22 cellular contexts compared by ENCODE assay signal in the genomic region with DNA sequence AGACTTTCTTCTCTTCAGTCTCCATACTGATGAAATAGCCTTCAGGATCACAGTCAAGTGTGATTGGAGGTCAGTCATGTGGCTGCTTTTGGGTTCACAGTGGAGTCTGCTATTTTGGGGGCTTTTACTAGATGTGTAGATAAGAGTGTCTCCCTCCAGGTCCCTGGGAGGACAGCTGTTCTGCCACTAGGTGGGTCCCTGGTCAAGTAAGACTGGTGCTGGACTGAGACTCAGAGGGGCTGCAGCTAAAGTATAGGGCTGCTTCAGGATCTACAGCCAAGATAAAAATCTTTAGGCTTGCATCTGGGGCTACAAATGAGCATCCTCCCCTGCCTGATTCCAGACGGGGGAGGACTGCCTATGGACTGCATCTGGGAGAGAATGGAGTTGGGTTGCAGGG.
DNase-seq lines count a peak whose midpoint lies in the region; ATAC-seq, FAIRE-seq and TF ChIP-seq lines count a peak whose summit lies in the region.
"Had no signal": no experiment of that assay in that cellular context is flagged by ENCODE, and none has a peak within 500 bp of the region (broad histone marks: within the 10 kb centered on the region; RNA-seq: fewer than 3 reads in every experiment).

No MANE protein-coding gene starts in this region.

- no peak for TF ChIP-seq RAD21 in GM12878 (IDR thresholded peaks at IDR 0.05; ENCODE audit: insufficient read depth, low read depth, low read length)

- no peaks in the 10 kb centered on the region for H3K79me1 ChIP-seq in H9 (ENCODE audit: insufficient read depth, low read depth, low read length, poor library complexity, severe bottlenecking)
- H3K79me1 ChIP-seq in mesenchymal stem cell (replicated peaks; ENCODE audit: low read length, poor library complexity, severe bottlenecking) = no peaks in the 10 kb centered on the region

- H2BK12ac ChIP-seq in H9 (ENCODE audit: insufficient read length, low read depth, low read length) (no peak overlapping the region), mesenchymal stem cell (ENCODE audit: low read length in 2 of 2) (no peak overlapping the region)

- peaks cover 20 to 22% of the 10 kb centered on the region in 2 experiments for H3K9me3 Mint-ChIP-seq in H9

- H3K79me2 ChIP-seq in H9 (ENCODE audit: insufficient read depth, low read length) = no peaks in the 10 kb centered on the region
- H3K79me2 ChIP-seq in GM12878 (ENCODE audit: control insufficient read depth, insufficient read depth, low read length) = no peaks in the 10 kb centered on the region
- no peaks in the 10 kb centered on the region for H3K79me2 ChIP-seq in osteoblast (ENCODE audit: insufficient read depth, low read length)

- RAD21 ChIA-PET in GM12878 (lab: Charles Lee; ENCODE audit: unreplicated experiment) = no interaction called here

- TF ChIP-seq CTCF in A673 (conservative IDR thresholded peaks at IDR 0.05; ENCODE audit: low read depth, low read length) (0 out of 2 replicates have a peak, but pooled peaks have one; percentile 24), H9 (conservative IDR thresholded peaks at IDR 0.05) (no peak), GM12878 (IDR thresholded peaks at IDR 0.05 in 2 of 3, conservative IDR thresholded peaks at IDR 0.05 in 1 of 3; ENCODE audit: control insufficient read depth in 2 of 3, extremely low read depth in 1 of 3, insufficient read depth in 1 of 3, low read depth in 3 of 3, low read length in 3 of 3) (no peak), omental fat pad (IDR thresholded peaks at IDR 0.05) (no peak), osteoblast (IDR thresholded peaks at IDR 0.05; ENCODE audit: extremely low read depth, low read depth, low read length) (no peak)

- H2BK5ac ChIP-seq in H9 (ENCODE audit: insufficient read length, low read length) (no peak overlapping the region), mesenchymal stem cell (ENCODE audit: low read depth, low read length, poor library complexity, severe bottlenecking) (no peak overlapping the region)

- peak overlapping the region in 1 of 3 experiments; percentile 91; a peak in 2 of 7 replicates for H3K27ac Mint-ChIP-seq in H9
- H3K27ac Mint-ChIP-seq: CD4-positive, alpha-beta memory T cell; IgD-negative memory B cell had no signal

- H3K4me3 ChIP-seq in A673 (ENCODE audit: low read depth, low read length, poor library complexity, severe bottlenecking) (no peak overlapping the region), GM12878 (no peak overlapping the region), mesenchymal stem cell (ENCODE audit: insufficient read depth in 1 of 2, low read depth in 1 of 2, low read length in 2 of 2) (no peak overlapping the region), osteoblast (ENCODE audit: insufficient read depth, low read length) (no peak overlapping the region)
- H3K4me3 ChIP-seq: BLaER1, PC-9 had no signal

- H3K4me2 ChIP-seq in H9 (ENCODE audit: insufficient read depth, insufficient read length, low read length) (no peak overlapping the region), GM12878 (ENCODE audit: control insufficient read depth, insufficient read depth) (no peak overlapping the region), mesenchymal stem cell (ENCODE audit: low read length, poor library complexity, severe bottlenecking) (no peak overlapping the region), osteoblast (ENCODE audit: insufficient read depth, low read length) (no peak overlapping the region)
- H3K4me2 ChIP-seq: BLaER1, PC-9 had no signal

- H3K36me3 ChIP-seq in A673 (ENCODE audit: insufficient read depth, low read length, poor library complexity, severe bottlenecking) (no peaks in the 10 kb centered on the region), GM12878 (ENCODE audit: control insufficient read depth in 2 of 2, insufficient read depth in 2 of 2, low read length in 1 of 2) (no peaks in the 10 kb centered on the region), mesenchymal stem cell (ENCODE audit: control insufficient read depth in 1 of 2, insufficient read depth in 2 of 2, low read depth in 1 of 2, low read length in 2 of 2) (no peaks in the 10 kb centered on the region), osteoblast (ENCODE audit: insufficient read depth, low read length) (no peaks in the 10 kb centered on the region)
- H3K36me3 ChIP-seq: BLaER1 had no signal

- intact Hi-C loops in A673 (cut with micrococcal nuclease; ENCODE audit: unreplicated experiment) = no loop called here
- intact Hi-C loops in GM12878 (cut with micrococcal nuclease; ENCODE audit: unreplicated experiment) = no loop called here

- H3K27ac ChIP-seq in A673 (ENCODE audit: low read depth, low read length, poor library complexity, severe bottlenecking) (no peak overlapping the region), H9 (ENCODE audit: insufficient read length, low read depth, low read length) (no peak overlapping the region), GM12878 (ENCODE audit: control insufficient read depth, insufficient read depth) (no peak overlapping the region), mesenchymal stem cell (ENCODE audit: low read length, poor library complexity, severe bottlenecking) (no peak overlapping the region), osteoblast (ENCODE audit: low read depth, low read length) (no peak overlapping the region)
- H3K27ac ChIP-seq: BLaER1, HL-60, PC-9 had no signal

- H3K27me3 ChIP-seq in A673 (replicated peaks; ENCODE audit: insufficient read depth, low read depth, low read length, poor library complexity) = no peaks in the 10 kb centered on the region
- no peaks in the 10 kb centered on the region for H3K27me3 ChIP-seq in H9 (ENCODE audit: insufficient read depth, low read length)
- no peaks in the 10 kb centered on the region for H3K27me3 ChIP-seq in GM12878 (replicated peaks in 1 of 2; ENCODE audit: control insufficient read depth in 2 of 2, insufficient read depth in 2 of 2, low read length in 1 of 2)
- no peaks in the 10 kb centered on the region for H3K27me3 ChIP-seq in mesenchymal stem cell (ENCODE audit: control insufficient read depth in 1 of 2, insufficient read depth in 1 of 2, low read length in 2 of 2)
- H3K27me3 ChIP-seq in osteoblast (ENCODE audit: insufficient read depth, low read length) = no peaks in the 10 kb centered on the region
- H3K27me3 ChIP-seq: BLaER1 had no signal

- H3K9ac ChIP-seq in H9 (ENCODE audit: extremely low read depth, insufficient read length, low read length) = no peak overlapping the region
- no peak overlapping the region for H3K9ac ChIP-seq in GM12878 (ENCODE audit: control insufficient read depth, insufficient read depth, low read length)
- H3K9ac ChIP-seq in mesenchymal stem cell (ENCODE audit: low read length) = no peak overlapping the region
- H3K9ac ChIP-seq: BLaER1 had no signal

- CTCF ChIA-PET in A673 (lab: Charles Lee) = no interaction called here
- CTCF ChIA-PET in GM12878 (lab: Yijun Ruan, JAX) = no interaction called here

- H3K23me2 ChIP-seq in H9 (ENCODE audit: insufficient read length, low read depth, low read length, poor library complexity, severe bottlenecking) = no peaks in the 10 kb centered on the region

- FAIRE-seq in GM12878 (lab: Jason Lieb, UNC) = no peak
- FAIRE-seq: A204.1, HTR-8/SVneo had no signal

- H3K14ac ChIP-seq in H9 (ENCODE audit: insufficient read depth, low read length) (no peak overlapping the region), mesenchymal stem cell (ENCODE audit: low read length in 2 of 2) (no peak overlapping the region)

- H3K27me3 Mint-ChIP-seq in H9 (ENCODE audit: low read depth) = no peaks in the 10 kb centered on the region; the same call in 1 of the 2 replicates
- H3K27me3 Mint-ChIP-seq: CD4-positive, alpha-beta memory T cell; IgD-negative memory B cell had no signal

- H3K4ac ChIP-seq in H9 (ENCODE audit: low read depth, low read length) (no peak overlapping the region), mesenchymal stem cell (ENCODE audit: low read depth in 1 of 2, low read length in 2 of 2) (no peak overlapping the region)

- no CpG with 5 or more reads among the region's 1 CpG for WGBS in H9 (ENCODE audit: extremely low coverage, insufficient read length, low lambda C conversion rate)
- 0% methylated on average over 1 of the region's 1 CpG for WGBS in GM12878 (ENCODE audit: insufficient coverage, insufficient replicate concordance, low lambda C conversion rate, missing lambda C conversion rate)
- WGBS in mesenchymal stem cell = 95% methylated on average over 1 of the region's 1 CpG

- in situ Hi-C loops in GM12878 (cut with MboI) = no loop called here

- no peak overlapping the region for H2BK20ac ChIP-seq in H9 (ENCODE audit: low read depth, low read length, poor library complexity, severe bottlenecking)

- H2BK15ac ChIP-seq in H9 (ENCODE audit: low read depth, low read length) (no peak overlapping the region), mesenchymal stem cell (ENCODE audit: low read depth, poor library complexity, severe bottlenecking) (no peak overlapping the region)

- H3K23ac ChIP-seq in H9 (ENCODE audit: insufficient read length, low read depth, low read length) (no peak overlapping the region), mesenchymal stem cell (ENCODE audit: low read length in 2 of 2) (no peak overlapping the region)

- H3K36me3 Mint-ChIP-seq in H9 (ENCODE audit: insufficient read depth in 1 of 3, low read depth in 3 of 3) = peaks cover 6 to 32% (median 22%) of the 10 kb centered on the region in 3 experiments
- H3K36me3 Mint-ChIP-seq: CD4-positive, alpha-beta memory T cell; IgD-negative memory B cell had no signal

- H2BK120ac ChIP-seq in H9 (ENCODE audit: low read depth, low read length, poor library complexity, severe bottlenecking) = no peak overlapping the region
- H2BK120ac ChIP-seq in mesenchymal stem cell (ENCODE audit: low read depth, low read length) = no peak overlapping the region

- H4K5ac ChIP-seq in H9 (ENCODE audit: insufficient read length, low read depth, low read length) = no peak overlapping the region

- ATAC-seq in GM12878 (peak; percentile 50), omental fat pad (ENCODE audit: low FRiP score) (no peak)

- BruUV-seq in A673 (replicated peaks; lab: Mats Ljungman, UMichigan) (no TSS peak), GM12878 (replicated peaks; lab: Mats Ljungman, UMichigan) (no TSS peak)

- H2AK5ac ChIP-seq in H9 (ENCODE audit: insufficient read length, low read length) (no peak overlapping the region), mesenchymal stem cell (ENCODE audit: low read length, severe bottlenecking) (no peak overlapping the region)

- H4K91ac ChIP-seq in H9 (ENCODE audit: insufficient read length, low read depth, low read length) = no peak overlapping the region
- no peak overlapping the region for H4K91ac ChIP-seq in mesenchymal stem cell (ENCODE audit: low read length)

- no peak overlapping the region for H3K56ac ChIP-seq in H9 (ENCODE audit: insufficient read length, low read depth, low read length)

- TF ChIP-seq POLR2A in GM12878 (IDR thresholded peaks at IDR 0.05; ENCODE audit: low read depth, low read length) = no peak

- TF ChIP-seq EP300 in GM12878 (IDR thresholded peaks at IDR 0.05; ENCODE audit: borderline replicate concordance in 1 of 2, control insufficient read depth in 1 of 2, low read depth in 2 of 2, low read length in 2 of 2) = no peak

- POLR2A ChIA-PET in A673 (lab: Charles Lee; ENCODE audit: low non-redundant PET) (interaction anchor here (0.7 kb wide), 1 partner anchor 88 kb away, joined by 5 read pairs; no protein-coding TSS in a partner anchor), GM12878 (lab: Charles Lee) (no interaction called here)

- H3K4me3 Mint-ChIP-seq in H9 = no peak overlapping the region
- H3K4me3 Mint-ChIP-seq: CD4-positive, alpha-beta memory T cell; IgD-negative memory B cell had no signal

- H3K9me3 ChIP-seq in A673 (ENCODE audit: low read depth, low read length, poor library complexity, severe bottlenecking) (no peaks in the 10 kb centered on the region), H9 (ENCODE audit: control insufficient read depth, low read depth, low read length) (no peaks in the 10 kb centered on the region), GM12878 (replicated peaks; ENCODE audit: control insufficient read depth, insufficient read depth, low read length) (no peaks in the 10 kb centered on the region; the same call in 2 of the 3 replicates), mesenchymal stem cell (ENCODE audit: control insufficient read depth, low read length) (peaks cover 20% of the 10 kb centered on the region), osteoblast (ENCODE audit: low read depth, low read length) (no peaks in the 10 kb centered on the region)

- peak; percentile 3 for DNase-seq in A673 (ENCODE audit: low spot score)
- peak; percentile 54 for DNase-seq in H9
- no peak for DNase-seq in GM12878 (ENCODE audit: low read depth, low spot score)
- no peak for DNase-seq in mesenchymal stem cell
- no peak for DNase-seq in omental fat pad (ENCODE audit: low spot score)
- DNase-seq in osteoblast (ENCODE audit: insufficient read length, low spot score, missing footprints) = no peak
- no peak for DNase-seq in activated CD4-positive, CD25-positive, alpha-beta regulatory T cell treated with anti-CD3 and anti-CD28 coated beads, Interleukin-2, amount 50 U/mL, for 72 hours
- DNase-seq in NCI-H2171 (lab: John Stamatoyannopoulos, UW) = no peak
- DNase-seq: CD4-positive, alpha-beta memory T cell; DMS153; H7; Kasumi-1; NCI-H1105; NCI-H1694; NCI-H2081 treated with DMSO at 0.1 percent for 48 hours; NCI-H510A; PC-9 had no signal

- H4K20me1 ChIP-seq in H9 (ENCODE audit: control insufficient read depth, insufficient read depth, insufficient read length) = no peaks in the 10 kb centered on the region
- H4K20me1 ChIP-seq in GM12878 (ENCODE audit: control insufficient read depth, insufficient read depth) = no peaks in the 10 kb centered on the region
- H4K20me1 ChIP-seq in osteoblast (ENCODE audit: insufficient read depth, low read length) = no peaks in the 10 kb centered on the region
- H4K20me1 ChIP-seq: BLaER1 had no signal

- no peak overlapping the region for H3T11ph ChIP-seq in H9 (ENCODE audit: low read length)

- H3K18ac ChIP-seq in H9 (ENCODE audit: insufficient read length, low read depth, low read length) = no peak overlapping the region
- peak overlapping the region in 1 of 2 experiments; percentile 28 for H3K18ac ChIP-seq in mesenchymal stem cell (ENCODE audit: low read depth in 1 of 2, low read length in 2 of 2)

- H3K4me1 ChIP-seq in A673 (ENCODE audit: insufficient read depth, low read length, poor library complexity, severe bottlenecking) (no peaks in the 10 kb centered on the region), H9 (ENCODE audit: insufficient read depth, low read length) (no peaks in the 10 kb centered on the region), GM12878 (ENCODE audit: control insufficient read depth, insufficient read depth, low read length) (no peaks in the 10 kb centered on the region), mesenchymal stem cell (ENCODE audit: control insufficient read depth, insufficient read depth, low read depth, low read length) (no peaks in the 10 kb centered on the region), osteoblast (ENCODE audit: insufficient read depth, low read length) (peaks cover 10% of the 10 kb centered on the region)
- H3K4me1 ChIP-seq: BLaER1 had no signal

- SMC1A ChIA-PET in GM12878 (lab: Charles Lee; ENCODE audit: uncharacterized antibody, unreplicated experiment) = no interaction called here

- peaks cover 0 to 2% of the 10 kb centered on the region in 2 experiments; a peak in 2 of 4 replicates for H3K4me1 Mint-ChIP-seq in H9
- H3K4me1 Mint-ChIP-seq: CD4-positive, alpha-beta memory T cell; IgD-negative memory B cell had no signal

- H2AFZ ChIP-seq in H9 (ENCODE audit: low read length) (no peak overlapping the region), GM12878 (ENCODE audit: control insufficient read depth, low read depth, low read length) (no peak overlapping the region), mesenchymal stem cell (ENCODE audit: low read depth, low read length) (peak overlapping the region; percentile 53), osteoblast (ENCODE audit: low read length) (no peak overlapping the region)
- H2AFZ ChIP-seq: PC-9 had no signal

- H4K8ac ChIP-seq in H9 (replicated peaks; ENCODE audit: insufficient read length, low read depth, low read length) (no peak overlapping the region), mesenchymal stem cell (ENCODE audit: low read length) (no peak overlapping the region)

Comparison
In these comparisons a context has a peak if more than half of its experiments do, and no peak if none do; other contexts are left out.
1. DNase-seq: peak in A673 (single experiment) and H9 (single experiment); none in GM12878 (single experiment), mesenchymal stem cell (single experiment), omental fat pad (single experiment), osteoblast (single experiment), activated CD4-positive, CD25-positive, alpha-beta regulatory T cell treated with anti-CD3 and anti-CD28 coated beads, Interleukin-2, amount 50 U/mL, for 72 hours (single experiment) and NCI-H2171 (single experiment).